In the genomic region with DNA sequence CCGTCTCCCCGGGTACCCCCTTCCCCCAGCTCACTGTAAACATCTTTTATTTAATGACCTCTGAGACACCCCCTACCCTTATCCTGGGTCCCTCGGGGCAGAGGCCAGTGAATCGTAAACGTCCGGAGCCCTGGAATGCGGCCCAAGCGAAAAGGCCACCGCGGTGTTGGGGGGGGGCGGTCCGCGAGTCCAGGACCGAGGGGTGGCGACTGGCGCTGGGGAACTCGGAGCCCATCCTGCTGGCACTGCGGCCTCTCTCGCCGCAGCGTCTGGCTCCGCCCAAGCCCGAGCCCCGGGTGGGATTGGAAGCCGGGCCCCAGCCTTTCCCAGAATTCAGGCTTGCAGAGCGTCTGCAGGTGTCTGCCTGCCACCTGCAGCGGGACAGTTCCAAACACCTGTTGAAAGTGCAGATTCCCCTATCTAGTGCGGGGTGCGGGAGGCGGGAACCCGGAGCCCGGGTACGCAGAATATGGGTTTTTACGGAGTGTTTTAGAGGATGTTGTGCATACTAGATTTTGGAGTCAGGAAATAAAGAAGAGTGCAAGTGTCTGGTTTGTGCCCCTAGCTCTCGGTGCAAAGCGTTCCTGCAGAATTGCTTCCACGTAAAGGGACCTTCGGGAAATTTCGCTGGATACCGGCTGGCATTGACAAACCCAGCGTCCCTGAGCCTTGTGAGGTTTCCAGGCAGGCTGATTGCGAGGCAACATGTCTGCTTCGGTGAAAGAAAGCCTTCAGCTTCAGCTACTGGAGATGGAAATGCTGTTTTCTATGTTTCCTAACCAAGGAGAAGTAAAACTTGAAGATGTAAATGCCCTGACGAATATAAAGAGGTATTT, we compare ENCODE assay signal across 1 cellular context.
TF ChIP-seq lines count a peak whose summit lies in the region.

No MANE protein-coding gene starts in this region.

TF ChIP-seq in SK-N-SH, 30 proteins besides CTCF, POLR2A, EP300 and RAD21 (continued from another document):
- TF ChIP-seq, protein P1, sequence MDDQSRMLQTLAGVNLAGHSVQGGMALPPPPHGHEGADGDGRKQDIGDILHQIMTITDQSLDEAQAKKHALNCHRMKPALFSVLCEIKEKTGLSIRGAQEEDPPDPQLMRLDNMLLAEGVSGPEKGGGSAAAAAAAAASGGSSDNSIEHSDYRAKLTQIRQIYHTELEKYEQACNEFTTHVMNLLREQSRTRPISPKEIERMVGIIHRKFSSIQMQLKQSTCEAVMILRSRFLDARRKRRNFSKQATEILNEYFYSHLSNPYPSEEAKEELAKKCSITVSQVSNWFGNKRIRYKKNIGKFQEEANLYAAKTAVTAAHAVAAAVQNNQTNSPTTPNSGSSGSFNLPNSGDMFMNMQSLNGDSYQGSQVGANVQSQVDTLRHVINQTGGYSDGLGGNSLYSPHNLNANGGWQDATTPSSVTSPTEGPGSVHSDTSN (IDR thresholded peaks at IDR 0.05), result no peak
